1 cellular context compared by ENCODE assay signal in the genomic region with DNA sequence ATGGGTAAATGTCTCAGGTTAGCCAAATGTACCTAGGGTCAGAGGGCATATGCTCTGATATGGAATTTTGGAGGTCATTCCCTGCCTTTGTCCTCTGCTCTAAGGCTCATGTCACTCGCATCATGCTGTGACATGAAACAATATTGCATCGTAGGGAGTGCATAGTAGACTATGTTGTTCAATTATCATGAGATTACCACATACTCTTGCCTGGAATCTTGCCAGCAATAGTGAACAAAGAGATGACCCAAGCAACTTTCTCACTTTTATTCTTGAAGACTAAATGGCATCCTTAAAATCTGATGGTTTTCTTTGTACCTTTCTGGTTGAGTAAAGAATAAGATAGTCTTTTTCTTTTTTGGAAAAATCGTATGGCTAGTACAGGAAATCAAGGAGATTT.
TF ChIP-seq lines count a peak whose summit lies in the region.

No MANE protein-coding gene starts in this region.

TF ChIP-seq in IMR-90, 13 proteins besides CTCF, POLR2A, EP300 and RAD21 (continued from another document):
- TF ChIP-seq CHD1 (IDR thresholded peaks at IDR 0.05; ENCODE audit: low read depth, low read length), result no peak
- TF ChIP-seq FOS (IDR thresholded peaks at IDR 0.05; ENCODE audit: low read depth, low read length), result no peak
- no peak for TF ChIP-seq MAZ (IDR thresholded peaks at IDR 0.05; ENCODE audit: borderline replicate concordance, low read depth, low read length)
- no peak for TF ChIP-seq SMC3 (IDR thresholded peaks at IDR 0.05; ENCODE audit: low read depth, low read length)
- no peak for TF ChIP-seq RFX5 (IDR thresholded peaks at IDR 0.05; ENCODE audit: low read depth, low read length)
- TF ChIP-seq NFE2L2 (IDR thresholded peaks at IDR 0.05; ENCODE audit: low read depth, low read length), result no peak
